Comparison of ENCODE assay signal across 1 cellular context in the genomic region with DNA sequence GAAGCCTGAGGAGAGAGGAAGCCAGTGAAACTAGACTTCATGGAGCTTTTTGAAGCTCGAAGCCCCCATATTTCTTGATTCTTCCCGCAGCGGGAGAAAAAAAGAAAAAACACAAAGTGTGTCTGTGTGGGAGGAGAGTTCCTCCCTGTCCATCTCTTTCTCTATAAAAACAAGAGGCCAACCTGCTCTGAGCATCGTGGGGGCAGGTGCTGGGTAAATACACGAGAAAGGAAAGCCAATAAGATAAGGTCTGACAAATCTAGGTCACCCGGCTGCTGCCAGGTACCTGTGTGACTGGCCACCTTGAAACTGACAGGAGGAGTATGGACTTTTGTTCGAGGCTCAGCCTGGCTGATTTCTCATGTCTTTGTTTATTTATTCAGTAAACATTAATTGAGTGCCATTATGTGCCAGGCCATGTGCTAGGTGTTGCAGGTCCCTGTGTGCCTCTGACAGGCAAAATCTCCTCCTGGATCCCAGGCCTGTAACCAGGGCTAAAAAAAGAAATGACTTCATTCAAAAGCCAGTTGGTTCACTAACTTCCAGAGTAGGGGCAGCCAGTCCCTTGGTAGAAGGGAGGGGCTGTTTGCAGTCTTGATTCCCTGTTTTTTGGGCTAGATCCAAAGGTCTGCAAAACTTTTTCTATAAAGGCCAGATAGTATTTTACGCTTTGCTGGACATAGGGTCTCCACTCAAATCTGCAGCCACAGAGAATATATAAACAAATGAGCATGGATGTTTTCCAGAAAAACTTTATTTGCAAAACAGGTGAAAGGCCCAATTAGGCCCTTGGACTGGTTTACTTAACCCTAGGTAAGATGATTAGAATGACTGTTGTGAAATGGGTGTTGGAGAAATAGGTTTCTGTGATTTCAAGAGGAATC.
TF ChIP-seq lines count a peak whose summit lies in the region.

No MANE protein-coding gene starts in this region.

TF ChIP-seq in HepG2, 621 proteins besides CTCF, POLR2A, EP300 and RAD21 (continued from another document and continues in another):
- TF ChIP-seq ZNF343 (CRISPR knock-in tag; IDR thresholded peaks at IDR 0.05): no peak
- TF ChIP-seq, protein P1, sequence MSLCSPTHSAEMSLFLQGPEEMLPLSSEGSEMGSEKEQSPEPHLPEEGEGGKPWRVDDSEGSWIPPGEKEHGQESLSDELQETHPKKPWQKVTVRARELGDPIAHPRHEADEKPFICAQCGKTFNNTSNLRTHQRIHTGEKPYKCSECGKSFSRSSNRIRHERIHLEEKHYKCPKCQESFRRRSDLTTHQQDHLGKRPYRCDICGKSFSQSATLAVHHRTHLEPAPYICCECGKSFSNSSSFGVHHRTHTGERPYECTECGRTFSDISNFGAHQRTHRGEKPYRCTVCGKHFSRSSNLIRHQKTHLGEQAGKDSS (CRISPR knock-in tag; IDR thresholded peaks at IDR 0.05; ENCODE audit: borderline replicate concordance, low read depth): peak; percentile 72
- no peak; the same call in 1 of the 2 replicates for TF ChIP-seq ZNF3 (CRISPR knock-in tag; IDR thresholded peaks at IDR 0.05)
- TF ChIP-seq HOXA7 (CRISPR knock-in tag; IDR thresholded peaks at IDR 0.05): no peak
- TF ChIP-seq, protein P2, sequence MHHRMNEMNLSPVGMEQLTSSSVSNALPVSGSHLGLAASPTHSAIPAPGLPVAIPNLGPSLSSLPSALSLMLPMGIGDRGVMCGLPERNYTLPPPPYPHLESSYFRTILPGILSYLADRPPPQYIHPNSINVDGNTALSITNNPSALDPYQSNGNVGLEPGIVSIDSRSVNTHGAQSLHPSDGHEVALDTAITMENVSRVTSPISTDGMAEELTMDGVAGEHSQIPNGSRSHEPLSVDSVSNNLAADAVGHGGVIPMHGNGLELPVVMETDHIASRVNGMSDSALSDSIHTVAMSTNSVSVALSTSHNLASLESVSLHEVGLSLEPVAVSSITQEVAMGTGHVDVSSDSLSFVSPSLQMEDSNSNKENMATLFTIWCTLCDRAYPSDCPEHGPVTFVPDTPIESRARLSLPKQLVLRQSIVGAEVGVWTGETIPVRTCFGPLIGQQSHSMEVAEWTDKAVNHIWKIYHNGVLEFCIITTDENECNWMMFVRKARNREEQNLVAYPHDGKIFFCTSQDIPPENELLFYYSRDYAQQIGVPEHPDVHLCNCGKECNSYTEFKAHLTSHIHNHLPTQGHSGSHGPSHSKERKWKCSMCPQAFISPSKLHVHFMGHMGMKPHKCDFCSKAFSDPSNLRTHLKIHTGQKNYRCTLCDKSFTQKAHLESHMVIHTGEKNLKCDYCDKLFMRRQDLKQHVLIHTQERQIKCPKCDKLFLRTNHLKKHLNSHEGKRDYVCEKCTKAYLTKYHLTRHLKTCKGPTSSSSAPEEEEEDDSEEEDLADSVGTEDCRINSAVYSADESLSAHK (CRISPR knock-in tag; IDR thresholded peaks at IDR 0.05; ENCODE audit: borderline replicate concordance): peak; percentile 98
- no peak for TF ChIP-seq PAWR (CRISPR knock-in tag; IDR thresholded peaks at IDR 0.05; ENCODE audit: borderline replicate concordance)
- TF ChIP-seq XRCC5 (optimal IDR thresholded peaks at IDR 0.05; ENCODE audit: low read length): peak; percentile 49
- TF ChIP-seq, protein P3, sequence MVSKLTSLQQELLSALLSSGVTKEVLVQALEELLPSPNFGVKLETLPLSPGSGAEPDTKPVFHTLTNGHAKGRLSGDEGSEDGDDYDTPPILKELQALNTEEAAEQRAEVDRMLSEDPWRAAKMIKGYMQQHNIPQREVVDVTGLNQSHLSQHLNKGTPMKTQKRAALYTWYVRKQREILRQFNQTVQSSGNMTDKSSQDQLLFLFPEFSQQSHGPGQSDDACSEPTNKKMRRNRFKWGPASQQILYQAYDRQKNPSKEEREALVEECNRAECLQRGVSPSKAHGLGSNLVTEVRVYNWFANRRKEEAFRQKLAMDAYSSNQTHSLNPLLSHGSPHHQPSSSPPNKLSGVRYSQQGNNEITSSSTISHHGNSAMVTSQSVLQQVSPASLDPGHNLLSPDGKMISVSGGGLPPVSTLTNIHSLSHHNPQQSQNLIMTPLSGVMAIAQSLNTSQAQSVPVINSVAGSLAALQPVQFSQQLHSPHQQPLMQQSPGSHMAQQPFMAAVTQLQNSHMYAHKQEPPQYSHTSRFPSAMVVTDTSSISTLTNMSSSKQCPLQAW (CRISPR knock-in tag; IDR thresholded peaks at IDR 0.05): peak; percentile 96
- TF ChIP-seq, protein P4, sequence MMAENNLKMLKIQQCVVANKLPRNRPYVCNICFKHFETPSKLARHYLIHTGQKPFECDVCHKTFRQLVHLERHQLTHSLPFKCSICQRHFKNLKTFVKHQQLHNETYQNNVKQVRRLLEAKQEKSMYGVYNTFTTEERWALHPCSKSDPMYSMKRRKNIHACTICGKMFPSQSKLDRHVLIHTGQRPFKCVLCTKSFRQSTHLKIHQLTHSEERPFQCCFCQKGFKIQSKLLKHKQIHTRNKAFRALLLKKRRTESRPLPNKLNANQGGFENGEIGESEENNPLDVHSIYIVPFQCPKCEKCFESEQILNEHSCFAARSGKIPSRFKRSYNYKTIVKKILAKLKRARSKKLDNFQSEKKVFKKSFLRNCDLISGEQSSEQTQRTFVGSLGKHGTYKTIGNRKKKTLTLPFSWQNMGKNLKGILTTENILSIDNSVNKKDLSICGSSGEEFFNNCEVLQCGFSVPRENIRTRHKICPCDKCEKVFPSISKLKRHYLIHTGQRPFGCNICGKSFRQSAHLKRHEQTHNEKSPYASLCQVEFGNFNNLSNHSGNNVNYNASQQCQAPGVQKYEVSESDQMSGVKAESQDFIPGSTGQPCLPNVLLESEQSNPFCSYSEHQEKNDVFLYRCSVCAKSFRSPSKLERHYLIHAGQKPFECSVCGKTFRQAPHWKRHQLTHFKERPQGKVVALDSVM (CRISPR knock-in tag; IDR thresholded peaks at IDR 0.05): peak; percentile 77
- TF ChIP-seq ZNF382 (CRISPR knock-in tag; IDR thresholded peaks at IDR 0.05; ENCODE audit: borderline replicate concordance): no peak
- TF ChIP-seq, protein P5, sequence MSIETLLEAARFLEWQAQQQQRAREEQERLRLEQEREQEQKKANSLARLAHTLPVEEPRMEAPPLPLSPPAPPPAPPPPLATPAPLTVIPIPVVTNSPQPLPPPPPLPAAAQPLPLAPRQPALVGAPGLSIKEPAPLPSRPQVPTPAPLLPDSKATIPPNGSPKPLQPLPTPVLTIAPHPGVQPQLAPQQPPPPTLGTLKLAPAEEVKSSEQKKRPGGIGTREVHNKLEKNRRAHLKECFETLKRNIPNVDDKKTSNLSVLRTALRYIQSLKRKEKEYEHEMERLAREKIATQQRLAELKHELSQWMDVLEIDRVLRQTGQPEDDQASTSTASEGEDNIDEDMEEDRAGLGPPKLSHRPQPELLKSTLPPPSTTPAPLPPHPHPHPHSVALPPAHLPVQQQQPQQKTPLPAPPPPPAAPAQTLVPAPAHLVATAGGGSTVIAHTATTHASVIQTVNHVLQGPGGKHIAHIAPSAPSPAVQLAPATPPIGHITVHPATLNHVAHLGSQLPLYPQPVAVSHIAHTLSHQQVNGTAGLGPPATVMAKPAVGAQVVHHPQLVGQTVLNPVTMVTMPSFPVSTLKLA (IDR thresholded peaks at IDR 0.05): peak; percentile 89
- 0 out of 2 replicates have a peak, but pooled peaks have one; percentile 42 for TF ChIP-seq ZNF670 (CRISPR knock-in tag; IDR thresholded peaks at IDR 0.05; ENCODE audit: borderline replicate concordance)
- peak; percentile 91 for TF ChIP-seq HMG20A (CRISPR knock-in tag; IDR thresholded peaks at IDR 0.05; ENCODE audit: borderline replicate concordance)
- TF ChIP-seq, protein P6, sequence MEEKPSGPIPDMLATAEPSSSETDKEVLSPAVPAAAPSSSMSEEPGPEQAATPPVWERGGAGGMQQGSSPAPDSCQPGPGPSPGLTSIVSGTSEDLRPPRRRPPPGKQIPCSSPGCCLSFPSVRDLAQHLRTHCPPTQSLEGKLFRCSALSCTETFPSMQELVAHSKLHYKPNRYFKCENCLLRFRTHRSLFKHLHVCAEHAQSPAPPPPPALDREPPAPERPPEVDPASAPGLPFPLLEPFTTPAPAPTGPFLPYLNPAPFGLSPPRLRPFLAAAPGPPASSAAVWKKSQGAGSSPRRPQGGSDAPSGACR (CRISPR knock-in tag; IDR thresholded peaks at IDR 0.05): no peak
- peak; percentile 75; the same call in 1 of the 2 replicates for TF ChIP-seq ZC3H13 (CRISPR knock-in tag; IDR thresholded peaks at IDR 0.05)
- 0 out of 2 replicates have a peak, but pooled peaks have one; percentile 34 for TF ChIP-seq ZNF720 (CRISPR knock-in tag; IDR thresholded peaks at IDR 0.05)
- no peak for TF ChIP-seq ZZZ3 (CRISPR knock-in tag; IDR thresholded peaks at IDR 0.05; ENCODE audit: borderline replicate concordance)
- TF ChIP-seq KLF9 (CRISPR knock-in tag; IDR thresholded peaks at IDR 0.05; ENCODE audit: low read depth): peak; percentile 89
- no peak; the same call in 1 of the 2 replicates for TF ChIP-seq IRX3 (CRISPR knock-in tag; IDR thresholded peaks at IDR 0.05; ENCODE audit: borderline replicate concordance, low read depth)
- TF ChIP-seq, protein P7, sequence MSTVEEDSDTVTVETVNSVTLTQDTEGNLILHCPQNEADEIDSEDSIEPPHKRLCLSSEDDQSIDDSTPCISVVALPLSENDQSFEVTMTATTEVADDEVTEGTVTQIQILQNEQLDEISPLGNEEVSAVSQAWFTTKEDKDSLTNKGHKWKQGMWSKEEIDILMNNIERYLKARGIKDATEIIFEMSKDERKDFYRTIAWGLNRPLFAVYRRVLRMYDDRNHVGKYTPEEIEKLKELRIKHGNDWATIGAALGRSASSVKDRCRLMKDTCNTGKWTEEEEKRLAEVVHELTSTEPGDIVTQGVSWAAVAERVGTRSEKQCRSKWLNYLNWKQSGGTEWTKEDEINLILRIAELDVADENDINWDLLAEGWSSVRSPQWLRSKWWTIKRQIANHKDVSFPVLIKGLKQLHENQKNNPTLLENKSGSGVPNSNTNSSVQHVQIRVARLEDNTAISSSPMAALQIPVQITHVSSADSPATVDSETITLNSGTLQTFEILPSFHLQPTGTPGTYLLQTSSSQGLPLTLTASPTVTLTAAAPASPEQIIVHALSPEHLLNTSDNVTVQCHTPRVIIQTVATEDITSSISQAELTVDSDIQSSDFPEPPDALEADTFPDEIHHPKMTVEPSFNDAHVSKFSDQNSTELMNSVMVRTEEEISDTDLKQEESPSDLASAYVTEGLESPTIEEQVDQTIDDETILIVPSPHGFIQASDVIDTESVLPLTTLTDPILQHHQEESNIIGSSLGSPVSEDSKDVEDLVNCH (CRISPR knock-in tag; IDR thresholded peaks at IDR 0.05): no peak
- peak; percentile 97 for TF ChIP-seq ZNF615 (CRISPR knock-in tag; IDR thresholded peaks at IDR 0.05; ENCODE audit: borderline replicate concordance)
- TF ChIP-seq, protein P8, sequence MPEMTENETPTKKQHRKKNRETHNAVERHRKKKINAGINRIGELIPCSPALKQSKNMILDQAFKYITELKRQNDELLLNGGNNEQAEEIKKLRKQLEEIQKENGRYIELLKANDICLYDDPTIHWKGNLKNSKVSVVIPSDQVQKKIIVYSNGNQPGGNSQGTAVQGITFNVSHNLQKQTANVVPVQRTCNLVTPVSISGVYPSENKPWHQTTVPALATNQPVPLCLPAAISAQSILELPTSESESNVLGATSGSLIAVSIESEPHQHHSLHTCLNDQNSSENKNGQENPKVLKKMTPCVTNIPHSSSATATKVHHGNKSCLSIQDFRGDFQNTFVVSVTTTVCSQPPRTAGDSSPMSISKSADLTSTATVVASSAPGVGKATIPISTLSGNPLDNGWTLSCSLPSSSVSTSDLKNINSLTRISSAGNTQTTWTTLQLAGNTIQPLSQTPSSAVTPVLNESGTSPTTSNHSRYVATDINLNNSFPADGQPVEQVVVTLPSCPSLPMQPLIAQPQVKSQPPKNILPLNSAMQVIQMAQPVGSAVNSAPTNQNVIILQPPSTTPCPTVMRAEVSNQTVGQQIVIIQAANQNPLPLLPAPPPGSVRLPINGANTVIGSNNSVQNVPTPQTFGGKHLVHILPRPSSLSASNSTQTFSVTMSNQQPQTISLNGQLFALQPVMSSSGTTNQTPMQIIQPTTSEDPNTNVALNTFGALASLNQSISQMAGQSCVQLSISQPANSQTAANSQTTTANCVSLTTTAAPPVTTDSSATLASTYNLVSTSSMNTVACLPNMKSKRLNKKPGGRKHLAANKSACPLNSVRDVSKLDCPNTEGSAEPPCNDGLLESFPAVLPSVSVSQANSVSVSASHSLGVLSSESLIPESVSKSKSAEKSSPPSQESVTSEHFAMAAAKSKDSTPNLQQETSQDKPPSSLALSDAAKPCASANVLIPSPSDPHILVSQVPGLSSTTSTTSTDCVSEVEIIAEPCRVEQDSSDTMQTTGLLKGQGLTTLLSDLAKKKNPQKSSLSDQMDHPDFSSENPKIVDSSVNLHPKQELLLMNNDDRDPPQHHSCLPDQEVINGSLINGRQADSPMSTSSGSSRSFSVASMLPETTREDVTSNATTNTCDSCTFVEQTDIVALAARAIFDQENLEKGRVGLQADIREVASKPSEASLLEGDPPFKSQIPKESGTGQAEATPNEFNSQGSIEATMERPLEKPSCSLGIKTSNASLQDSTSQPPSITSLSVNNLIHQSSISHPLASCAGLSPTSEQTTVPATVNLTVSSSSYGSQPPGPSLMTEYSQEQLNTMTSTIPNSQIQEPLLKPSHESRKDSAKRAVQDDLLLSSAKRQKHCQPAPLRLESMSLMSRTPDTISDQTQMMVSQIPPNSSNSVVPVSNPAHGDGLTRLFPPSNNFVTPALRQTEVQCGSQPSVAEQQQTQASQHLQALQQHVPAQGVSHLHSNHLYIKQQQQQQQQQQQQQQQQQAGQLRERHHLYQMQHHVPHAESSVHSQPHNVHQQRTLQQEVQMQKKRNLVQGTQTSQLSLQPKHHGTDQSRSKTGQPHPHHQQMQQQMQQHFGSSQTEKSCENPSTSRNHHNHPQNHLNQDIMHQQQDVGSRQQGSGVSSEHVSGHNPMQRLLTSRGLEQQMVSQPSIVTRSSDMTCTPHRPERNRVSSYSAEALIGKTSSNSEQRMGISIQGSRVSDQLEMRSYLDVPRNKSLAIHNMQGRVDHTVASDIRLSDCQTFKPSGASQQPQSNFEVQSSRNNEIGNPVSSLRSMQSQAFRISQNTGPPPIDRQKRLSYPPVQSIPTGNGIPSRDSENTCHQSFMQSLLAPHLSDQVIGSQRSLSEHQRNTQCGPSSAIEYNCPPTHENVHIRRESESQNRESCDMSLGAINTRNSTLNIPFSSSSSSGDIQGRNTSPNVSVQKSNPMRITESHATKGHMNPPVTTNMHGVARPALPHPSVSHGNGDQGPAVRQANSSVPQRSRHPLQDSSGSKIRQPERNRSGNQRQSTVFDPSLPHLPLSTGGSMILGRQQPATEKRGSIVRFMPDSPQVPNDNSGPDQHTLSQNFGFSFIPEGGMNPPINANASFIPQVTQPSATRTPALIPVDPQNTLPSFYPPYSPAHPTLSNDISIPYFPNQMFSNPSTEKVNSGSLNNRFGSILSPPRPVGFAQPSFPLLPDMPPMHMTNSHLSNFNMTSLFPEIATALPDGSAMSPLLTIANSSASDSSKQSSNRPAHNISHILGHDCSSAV (CRISPR knock-in tag; IDR thresholded peaks at IDR 0.05; ENCODE audit: borderline replicate concordance): no peak
- no peak for TF ChIP-seq SMARCC2 (IDR thresholded peaks at IDR 0.05)
- TF ChIP-seq, protein P9, sequence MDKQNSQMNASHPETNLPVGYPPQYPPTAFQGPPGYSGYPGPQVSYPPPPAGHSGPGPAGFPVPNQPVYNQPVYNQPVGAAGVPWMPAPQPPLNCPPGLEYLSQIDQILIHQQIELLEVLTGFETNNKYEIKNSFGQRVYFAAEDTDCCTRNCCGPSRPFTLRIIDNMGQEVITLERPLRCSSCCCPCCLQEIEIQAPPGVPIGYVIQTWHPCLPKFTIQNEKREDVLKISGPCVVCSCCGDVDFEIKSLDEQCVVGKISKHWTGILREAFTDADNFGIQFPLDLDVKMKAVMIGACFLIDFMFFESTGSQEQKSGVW (CRISPR knock-in tag; IDR thresholded peaks at IDR 0.05; ENCODE audit: borderline replicate concordance): no peak
- TF ChIP-seq ASH2L (IDR thresholded peaks at IDR 0.05; ENCODE audit: insufficient read length, low read depth, low read length): peak; percentile 84
- no peak for TF ChIP-seq ZKSCAN1 (IDR thresholded peaks at IDR 0.05; ENCODE audit: low read length)
- peak; percentile 67; the same call in 1 of the 2 replicates for TF ChIP-seq KLF6 (CRISPR knock-in tag; IDR thresholded peaks at IDR 0.05)
- TF ChIP-seq GTF2F1 (IDR thresholded peaks at IDR 0.05; ENCODE audit: low read length): no peak; the same call in 1 of the 2 replicates
- TF ChIP-seq MAFG (CRISPR knock-in tag; IDR thresholded peaks at IDR 0.05): no peak
- TF ChIP-seq BCL6 (CRISPR knock-in tag; IDR thresholded peaks at IDR 0.05): peak; percentile 98
- TF ChIP-seq SYNCRIP (IDR thresholded peaks at IDR 0.05; ENCODE audit: insufficient read depth, low read depth, low read length): no peak
